8 cellular contexts compared by ENCODE assay signal in genomic region chrX:154097003-154097596, GRCh38. TPM values are rescaled to one million over a fixed set of nuclear protein-coding genes. Genes with fewer than 3 reads are reported as not detected.
DNase-seq lines count a peak whose midpoint lies in the region; ATAC-seq and TF ChIP-seq lines count a peak whose summit lies in the region.

No MANE protein-coding gene starts in this region.

- peaks cover 0 to 24% of the 10 kb centered on the region in 2 experiments for H3K27me3 ChIP-seq in mesenchymal stem cell (ENCODE audit: control insufficient read depth in 1 of 2, insufficient read depth in 1 of 2, low read length in 2 of 2)

- H3K9ac ChIP-seq in mesenchymal stem cell (ENCODE audit: low read length) = peak overlapping the region; percentile 95

- peak overlapping the region; percentile 92 for H4K91ac ChIP-seq in mesenchymal stem cell (ENCODE audit: low read length)

- H3K4me3 ChIP-seq in AG04449 (ENCODE audit: low read depth, low read length) (peak overlapping the region; percentile 67), mesenchymal stem cell (ENCODE audit: insufficient read depth in 1 of 2, low read depth in 1 of 2, low read length in 2 of 2) (peak overlapping the region; percentile 76 to 92)

- peaks cover 0 to 6% of the 10 kb centered on the region in 2 donors for H3K27me3 Mint-ChIP-seq in effector memory CD8-positive, alpha-beta T cell

- H3K4me3 Mint-ChIP-seq in effector memory CD8-positive, alpha-beta T cell = peak overlapping the region; percentile 94

- H3K23ac ChIP-seq in mesenchymal stem cell (ENCODE audit: low read length in 2 of 2) = no peak overlapping the region

- peaks cover 4% of the 10 kb centered on the region for H3K9me3 ChIP-seq in mesenchymal stem cell (ENCODE audit: control insufficient read depth, low read length)

- no peak overlapping the region for H2BK15ac ChIP-seq in mesenchymal stem cell (ENCODE audit: low read depth, poor library complexity, severe bottlenecking)

- POLR2A ChIA-PET in AG04449 (lab: Yijun Ruan, JAX) = interaction anchor here (0.6 kb wide), 1 partner anchor 14 kb away, joined by 4 read pairs; no protein-coding TSS in a partner anchor

- peaks cover 15% of the 10 kb centered on the region for H3K4me1 ChIP-seq in mesenchymal stem cell (ENCODE audit: control insufficient read depth, insufficient read depth, low read depth, low read length)

- peak overlapping the region in 1 of 2 experiments; percentile 98 for H3K4ac ChIP-seq in mesenchymal stem cell (ENCODE audit: low read depth in 1 of 2, low read length in 2 of 2)

- peak overlapping the region; percentile 64 for H4K8ac ChIP-seq in mesenchymal stem cell (ENCODE audit: low read length)

- CTCF ChIA-PET in AG04449 (lab: Yijun Ruan, JAX) = interaction anchor here (1.2 kb wide), 1 partner anchor 32 kb away, joined by 3 read pairs; no protein-coding TSS in a partner anchor

- H3K4me2 ChIP-seq in mesenchymal stem cell (ENCODE audit: low read length, poor library complexity, severe bottlenecking) = peak overlapping the region; percentile 87

- no peak overlapping the region for H2BK5ac ChIP-seq in mesenchymal stem cell (ENCODE audit: low read depth, low read length, poor library complexity, severe bottlenecking)

- peak overlapping the region; percentile 14 for H2AFZ ChIP-seq in mesenchymal stem cell (ENCODE audit: low read depth, low read length)

- H3K18ac ChIP-seq in mesenchymal stem cell (ENCODE audit: low read depth in 1 of 2, low read length in 2 of 2) = peak overlapping the region; percentile 75 to 93

- DNase-seq in AG04449 (ENCODE audit: low read depth, low spot score) (no peak), NCI-H460 (ENCODE audit: extremely low read depth, low read depth) (peak; percentile 63), mesenchymal stem cell (peak; percentile 77)
- DNase-seq in activated CD8-positive, alpha-beta memory T cell treated with anti-CD3 and anti-CD28 coated beads for 4 hours (ENCODE audit: low read depth in 2 of 2) = peak; percentile 42 to 45
- DNase-seq in effector memory CD8-positive, alpha-beta T cell = peak; percentile 52 to 60 (median 60)
- peak; percentile 33 for DNase-seq in stimulated activated CD8-positive, alpha-beta memory T cell treated with anti-CD3 and anti-CD28 coated beads, Interleukin-15, amount 100 ng/mL, for 1 hour (ENCODE audit: low read depth)

- H3K27ac ChIP-seq in mesenchymal stem cell (ENCODE audit: low read length, poor library complexity, severe bottlenecking) = peak overlapping the region; percentile 65

- H3K27ac Mint-ChIP-seq in effector memory CD8-positive, alpha-beta T cell = peak overlapping the region; percentile 97

- H3K14ac ChIP-seq in mesenchymal stem cell (ENCODE audit: low read length in 2 of 2) = peak overlapping the region in 1 of 2 experiments; percentile 48

- ATAC-seq in GM18861 (IDR thresholded peaks at IDR 0.05; ENCODE audit: unreplicated experiment) (peak; percentile 25), HG03108 (IDR thresholded peaks at IDR 0.05; ENCODE audit: unreplicated experiment) (peak; percentile 32)
- peak; percentile 36 for ATAC-seq in effector memory CD8-positive, alpha-beta T cell (replicated peaks)

- peaks cover 47% of the 10 kb centered on the region for H3K36me3 Mint-ChIP-seq in effector memory CD8-positive, alpha-beta T cell (ENCODE audit: insufficient read depth)

- H3K4me1 Mint-ChIP-seq in effector memory CD8-positive, alpha-beta T cell (ENCODE audit: low read depth in 2 of 2) = peaks cover 29 to 49% of the 10 kb centered on the region in 2 donors

- no peaks in the 10 kb centered on the region for H3K9me3 Mint-ChIP-seq in effector memory CD8-positive, alpha-beta T cell

- WGBS in mesenchymal stem cell = 0% methylated on average over 5 of the region's 82 CpGs

- peak overlapping the region; percentile 89 for H2BK120ac ChIP-seq in mesenchymal stem cell (ENCODE audit: low read depth, low read length)

- no peak for TF ChIP-seq CTCF in AG04449 (IDR thresholded peaks at IDR 0.05; ENCODE audit: insufficient read depth, low read length, missing control alignments)

- no peaks in the 10 kb centered on the region for H3K36me3 ChIP-seq in mesenchymal stem cell (ENCODE audit: control insufficient read depth in 1 of 2, insufficient read depth in 2 of 2, low read depth in 1 of 2, low read length in 2 of 2)

- H2AK5ac ChIP-seq in mesenchymal stem cell (ENCODE audit: low read length, severe bottlenecking) = no peak overlapping the region

- H3K79me1 ChIP-seq in mesenchymal stem cell (replicated peaks; ENCODE audit: low read length, poor library complexity, severe bottlenecking) = no peaks in the 10 kb centered on the region

- no peak overlapping the region for H2BK12ac ChIP-seq in mesenchymal stem cell (ENCODE audit: low read length in 2 of 2)

RNA-seq across cellular contexts. Expression of gene MECP2, which starts 0.4 kb away (rescaled TPM):
- total RNA-seq in NCI-H460 (2014; rRNA removed; shearing (Covaris generic)) = 33.0 and 38.2 TPM in 2 replicates
- 23.0 and 25.7 TPM in 2 replicates for polyA plus RNA-seq in NCI-H460 (2014; cell fraction: nucleus; rRNA removed)
- polyA plus RNA-seq in mesenchymal stem cell (2013, experiment 1 of 2) = 19.1 TPM
- 20.5 TPM for polyA plus RNA-seq in mesenchymal stem cell (2013, experiment 2 of 2)

RNA-seq across cellular contexts. Expression of gene OPN1LW, which starts 46.9 kb away (rescaled TPM):
- total RNA-seq in NCI-H460 (2014; rRNA removed; shearing (Covaris generic)) = not detected in 2 replicates
- polyA plus RNA-seq in NCI-H460 (2014; cell fraction: nucleus; rRNA removed) = not detected in 2 replicates
- polyA plus RNA-seq in mesenchymal stem cell (2013, experiment 1 of 2) = not detected
- polyA plus RNA-seq in mesenchymal stem cell (2013, experiment 2 of 2) = not detected
